18 cellular contexts compared by ENCODE assay signal in the genomic region with DNA sequence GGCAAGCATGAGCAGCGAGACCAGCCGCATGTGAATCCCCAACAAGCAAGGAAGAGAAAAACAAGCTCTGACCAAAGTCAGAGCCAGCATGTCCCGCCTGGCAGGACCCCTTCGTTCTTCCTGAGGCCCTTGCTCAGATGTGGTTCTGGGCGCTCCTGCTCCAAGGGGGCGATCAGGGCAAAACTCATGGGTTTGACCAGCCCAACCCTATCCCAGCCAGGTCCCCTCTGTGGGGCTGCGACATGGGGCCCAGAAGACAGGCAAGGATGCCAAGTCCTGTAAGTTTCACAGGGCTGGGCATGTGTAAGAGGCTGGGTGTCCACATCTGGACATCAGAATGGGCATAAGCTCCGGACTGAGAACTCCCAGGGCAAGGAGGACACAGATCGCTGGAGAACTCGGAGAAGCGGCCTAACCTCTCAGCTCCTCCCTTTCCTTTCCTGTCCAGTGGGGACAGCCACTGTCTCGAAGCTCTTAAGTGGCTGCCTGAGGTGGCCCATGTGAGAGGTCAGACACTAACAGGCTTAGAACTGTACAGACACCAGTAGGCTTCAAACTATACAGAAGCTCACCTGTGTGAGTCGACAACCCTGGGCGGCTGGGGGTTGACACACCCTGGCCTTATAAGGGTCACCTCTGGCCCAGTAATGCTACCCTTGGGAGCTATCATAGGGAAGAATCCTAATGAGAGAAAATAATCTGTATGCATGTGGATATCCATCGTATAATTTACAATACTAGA.
A peak's percentile ranks its signal among the peaks of the same experiment; 100 is the strongest.
DNase-seq lines count a peak whose midpoint lies in the region; ATAC-seq and TF ChIP-seq lines count a peak whose summit lies in the region.
"Had no signal": no experiment of that assay in that cellular context is flagged by ENCODE, and none has a peak within 500 bp of the region (broad histone marks: within the 10 kb centered on the region; RNA-seq: fewer than 3 reads in every experiment).

No MANE protein-coding gene starts in this region.

- H3K4me3 ChIP-seq in HL-60 (replicated peaks; ENCODE audit: insufficient read depth, low read length), result no peak overlapping the region
- H3K4me3 ChIP-seq in tibial artery, result no peak overlapping the region

- H3K27me3 Mint-ChIP-seq in nephron progenitor cell (ENCODE audit: low read depth, poor library complexity), result no peaks in the 10 kb centered on the region
- H3K27me3 Mint-ChIP-seq: activated naive CD4-positive, alpha-beta T cell treated with anti-CD3 and anti-CD28 coated beads, Interleukin-2, amount 50 U/mL, for 24 hours; T-helper 17 cell had no signal

- H3K27me3 ChIP-seq in HL-60 (ENCODE audit: insufficient read depth, poor library complexity, severe bottlenecking) (no peaks in the 10 kb centered on the region), tibial artery (no peaks in the 10 kb centered on the region)

- no peaks in the 10 kb centered on the region for H3K9me3 ChIP-seq in tibial artery

- ATAC-seq in HG03520 (IDR thresholded peaks at IDR 0.05; ENCODE audit: unreplicated experiment), result no peak
- no peak for ATAC-seq in HG03460 (IDR thresholded peaks at IDR 0.05; ENCODE audit: unreplicated experiment)
- ATAC-seq: T-helper 17 cell had no signal

- peak overlapping the region; percentile 62 for H3K27ac ChIP-seq in HL-60 (replicated peaks)
- H3K27ac ChIP-seq in cingulate gyrus (ENCODE audit: low read depth, low read length), result peak overlapping the region; percentile 47
- H3K27ac ChIP-seq in tibial artery, result peak overlapping the region; percentile 71 to 77

- peaks cover 6% of the 10 kb centered on the region for H3K9me3 Mint-ChIP-seq in nephron progenitor cell
- H3K9me3 Mint-ChIP-seq: activated naive CD4-positive, alpha-beta T cell treated with anti-CD3 and anti-CD28 coated beads, Interleukin-2, amount 50 U/mL, for 24 hours; neural crest cell had no signal

- peaks cover 39% of the 10 kb centered on the region for H3K36me3 Mint-ChIP-seq in nephron progenitor cell (ENCODE audit: low read depth)

- DNase-seq in HL-60 (ENCODE audit: low read depth in 1 of 2, low spot score in 1 of 2) (no peak), nephron progenitor cell (no peak), tibial artery (peak in 1 of 2 donors; percentile 63), HuH-7.5 (ENCODE audit: low spot score) (no peak), NCI-H128 (lab: John Stamatoyannopoulos, UW; ENCODE audit: unreplicated experiment) (no peak)
- DNase-seq: activated CD4-positive, CD25-positive, alpha-beta regulatory T cell; endodermal cell; Karpas-422; NCI-H1417 treated with DMSO at 0.1 percent for 48 hours; NCI-H345; SHP77; stimulated activated CD4-positive, alpha-beta T cell treated with anti-CD3 and anti-CD28 coated beads, Interleukin-4, amount 100 ng/mL, for 4 hours; T-helper 17 cell had no signal

- peaks cover 0 to 43% (median 34%) of the 10 kb centered on the region in 4 donors for H3K4me1 ChIP-seq in tibial artery

- H3K36me3 ChIP-seq in tibial artery, result peaks cover 0 to 6% (median 0%) of the 10 kb centered on the region in 3 donors

- TF ChIP-seq CTCF in HL-60 (IDR thresholded peaks at IDR 0.05; ENCODE audit: insufficient read depth, low read length) (no peak), nephron progenitor cell (IDR thresholded peaks at IDR 0.05) (no peak), tibial artery (IDR thresholded peaks at IDR 0.05) (no peak)

- H3K27ac Mint-ChIP-seq in nephron progenitor cell, result peak overlapping the region; percentile 82
- H3K27ac Mint-ChIP-seq: activated naive CD4-positive, alpha-beta T cell treated with anti-CD3 and anti-CD28 coated beads, Interleukin-2, amount 50 U/mL, for 24 hours; endodermal cell had no signal

- H3K4me3 Mint-ChIP-seq in nephron progenitor cell, result no peak overlapping the region
- H3K4me3 Mint-ChIP-seq: activated naive CD4-positive, alpha-beta T cell treated with anti-CD3 and anti-CD28 coated beads, Interleukin-2, amount 50 U/mL, for 24 hours; endodermal cell; neural crest cell; T-helper 17 cell had no signal

- intact Hi-C loops in tibial artery (cut with DNase I; ENCODE audit: low total_unique reads), result loop anchor here (10.0 kb wide), 1 partner anchor 67 kb away; no protein-coding TSS in a partner anchor

- peaks cover 34% of the 10 kb centered on the region for H3K4me1 Mint-ChIP-seq in nephron progenitor cell
- H3K4me1 Mint-ChIP-seq: activated naive CD4-positive, alpha-beta T cell treated with anti-CD3 and anti-CD28 coated beads, Interleukin-2, amount 50 U/mL, for 24 hours had no signal
